1 cellular context compared by ENCODE assay signal in genomic region chr12:89655851-89656250, GRCh38.
TF ChIP-seq lines count a peak whose summit lies in the region.

No MANE protein-coding gene starts in this region.

TF ChIP-seq in A549, 52 proteins besides CTCF, POLR2A, EP300 and RAD21 (continued from another document):
- no peak for TF ChIP-seq ATOH8 (CRISPR knock-in tag; IDR thresholded peaks at IDR 0.05; ENCODE audit: low read depth)
- no peak for TF ChIP-seq RFX5 (IDR thresholded peaks at IDR 0.05)
- TF ChIP-seq GATA3 (IDR thresholded peaks at IDR 0.05; ENCODE audit: borderline replicate concordance) = no peak
- TF ChIP-seq, protein P1, sequence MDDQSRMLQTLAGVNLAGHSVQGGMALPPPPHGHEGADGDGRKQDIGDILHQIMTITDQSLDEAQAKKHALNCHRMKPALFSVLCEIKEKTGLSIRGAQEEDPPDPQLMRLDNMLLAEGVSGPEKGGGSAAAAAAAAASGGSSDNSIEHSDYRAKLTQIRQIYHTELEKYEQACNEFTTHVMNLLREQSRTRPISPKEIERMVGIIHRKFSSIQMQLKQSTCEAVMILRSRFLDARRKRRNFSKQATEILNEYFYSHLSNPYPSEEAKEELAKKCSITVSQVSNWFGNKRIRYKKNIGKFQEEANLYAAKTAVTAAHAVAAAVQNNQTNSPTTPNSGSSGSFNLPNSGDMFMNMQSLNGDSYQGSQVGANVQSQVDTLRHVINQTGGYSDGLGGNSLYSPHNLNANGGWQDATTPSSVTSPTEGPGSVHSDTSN (IDR thresholded peaks at IDR 0.05) = no peak
- no peak for TF ChIP-seq SMC3 (IDR thresholded peaks at IDR 0.05)
